8 cellular contexts compared by ENCODE assay signal in genomic region chr14:52860209-52860608, GRCh38.
"Had no signal": no experiment of that assay in that cellular context is flagged by ENCODE, and none has a peak within 500 bp of the region (broad histone marks: within the 10 kb centered on the region; RNA-seq: fewer than 3 reads in every experiment).

No MANE protein-coding gene starts in this region.

- H3K27ac Mint-ChIP-seq: HFFc6 had no signal

- H3K9ac ChIP-seq: GM23248 had no signal

- H3K9me3 ChIP-seq: HAP-1 had no signal

- ATAC-seq: HCT116, K562 had no signal

- DNase-seq: GM23248, GOT3, H7, HFFc6 had no signal

- H2AFZ ChIP-seq: GM23248 had no signal

- FAIRE-seq: HTR-8/SVneo, K562 had no signal

- H3K4me3 Mint-ChIP-seq: HFFc6 had no signal

- H3K4me3 ChIP-seq: GM23248, HAP-1, K562 had no signal

- H3K27ac ChIP-seq: GM23248 had no signal
